14 cellular contexts compared by ENCODE assay signal in the genomic region with DNA sequence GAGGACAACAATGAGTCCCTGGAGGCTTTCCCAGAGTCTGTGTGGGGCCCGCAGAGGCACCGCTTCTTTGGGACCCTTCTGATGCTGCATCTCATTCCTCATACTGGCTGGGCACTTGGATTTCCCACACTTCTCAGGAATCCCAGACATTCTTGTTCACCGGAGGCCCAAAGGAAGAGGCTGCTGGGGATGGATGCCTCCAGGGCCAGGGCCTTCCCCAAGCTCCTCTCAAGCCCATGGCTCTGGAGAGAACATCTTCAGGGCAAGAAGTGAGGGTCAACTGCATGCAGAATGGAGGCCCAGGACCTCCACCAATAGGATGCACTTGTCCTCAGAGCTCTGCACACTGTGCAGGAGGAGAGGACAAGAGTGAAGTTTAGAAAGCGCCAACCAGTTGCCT. TPM values are rescaled to one million over a fixed set of nuclear protein-coding genes. Genes with fewer than 3 reads are reported as not detected.
DNase-seq lines count a peak whose midpoint lies in the region; ATAC-seq, FAIRE-seq and TF ChIP-seq lines count a peak whose summit lies in the region.
"Had no signal": no experiment of that assay in that cellular context is flagged by ENCODE, and none has a peak within 500 bp of the region (broad histone marks: within the 10 kb centered on the region; RNA-seq: fewer than 3 reads in every experiment).

No MANE protein-coding gene starts in this region.

- H3K4me1 ChIP-seq in GM23248 (ENCODE audit: insufficient read depth) (peaks cover 63% of the 10 kb centered on the region), astrocyte (ENCODE audit: insufficient read depth, low read length) (peaks cover 58% of the 10 kb centered on the region), lung (ENCODE audit: control insufficient read depth in 2 of 2, insufficient read depth in 2 of 2, low read length in 2 of 2) (peaks cover 49 to 51% of the 10 kb centered on the region in 2 donors), spleen (peaks cover 8 to 64% (median 22%) of the 10 kb centered on the region in 6 donors)

- no peaks in the 10 kb centered on the region for H3K27me3 ChIP-seq in GM23248 (replicated peaks; ENCODE audit: insufficient read depth)
- H3K27me3 ChIP-seq in astrocyte (ENCODE audit: insufficient read depth, low read length) = no peaks in the 10 kb centered on the region
- H3K27me3 ChIP-seq in lung (ENCODE audit: control insufficient read depth, insufficient read depth) = no peaks in the 10 kb centered on the region
- no peaks in the 10 kb centered on the region for H3K27me3 ChIP-seq in spleen (replicated peaks in 1 of 7)

- peak overlapping the region; percentile 84 for H3K27ac Mint-ChIP-seq in astrocyte (ENCODE audit: unreplicated experiment)
- H3K27ac Mint-ChIP-seq: activated T-cell treated with anti-CD3 and anti-CD28 coated beads, Interleukin-2, amount 50 U/mL, for 72 hours had no signal

- H2AFZ ChIP-seq in GM23248 = peak overlapping the region; percentile 30; the same call in 1 of the 2 replicates
- H2AFZ ChIP-seq in astrocyte (ENCODE audit: low read depth, low read length) = no peak overlapping the region

- ATAC-seq in lung (ENCODE audit: insufficient read depth, low FRiP score) (no peak), GM21825 (IDR thresholded peaks at IDR 0.05; ENCODE audit: unreplicated experiment) (no peak), GM21423 (IDR thresholded peaks at IDR 0.05; ENCODE audit: unreplicated experiment) (no peak)
- ATAC-seq: activated T-cell treated with anti-CD3 and anti-CD28 coated beads, Interleukin-2, amount 50 U/mL, for 72 hours; PC-3 had no signal

- H3K36me3 Mint-ChIP-seq in astrocyte (ENCODE audit: low read depth, unreplicated experiment) = peaks cover 28% of the 10 kb centered on the region

- FAIRE-seq in astrocyte (lab: Jason Lieb, UNC) = no peak

- H3K9me3 ChIP-seq in GM23248 (ENCODE audit: low read depth) = no peaks in the 10 kb centered on the region
- H3K9me3 ChIP-seq in astrocyte (ENCODE audit: insufficient read depth, low read depth, low read length) = no peaks in the 10 kb centered on the region
- H3K9me3 ChIP-seq in lung (ENCODE audit: control insufficient read depth in 2 of 2, insufficient read depth in 1 of 2, low read length in 1 of 2) = no peaks in the 10 kb centered on the region
- H3K9me3 ChIP-seq in spleen = no peaks in the 10 kb centered on the region

- H3K27me3 Mint-ChIP-seq in astrocyte (ENCODE audit: low read depth, unreplicated experiment) = no peaks in the 10 kb centered on the region

- H3K4me3 ChIP-seq in GM23248 = no peak overlapping the region
- no peak overlapping the region for H3K4me3 ChIP-seq in astrocyte (ENCODE audit: insufficient read depth, low read depth, low read length)
- H3K4me3 ChIP-seq in lung = no peak overlapping the region
- no peak overlapping the region for H3K4me3 ChIP-seq in spleen

- H4K20me1 ChIP-seq in GM23248 (ENCODE audit: insufficient read depth) = no peaks in the 10 kb centered on the region
- H4K20me1 ChIP-seq in astrocyte (ENCODE audit: insufficient read depth, low read length) = no peaks in the 10 kb centered on the region

- WGBS in GM23248 (ENCODE audit: low coverage in 1 of 2, low lambda C conversion rate in 2 of 2, missing lambda C conversion rate in 2 of 2), 2 experiments = 32 to 40% methylated on average over 4 of the region's 4 CpGs
- 76 to 92% methylated on average over 4 of the region's 4 CpGs for WGBS in lung, 2 donors
- WGBS in spleen, 5 donors = 84 to 93% (median 90%) methylated on average over 4 of the region's 4 CpGs

- intact Hi-C loops in spleen (cut with DNase I; ENCODE audit: low total_unique reads) = no loop called here

- no peak overlapping the region for H3K4me3 Mint-ChIP-seq in astrocyte (ENCODE audit: unreplicated experiment)
- H3K4me3 Mint-ChIP-seq: activated T-cell treated with anti-CD3 and anti-CD28 coated beads, Interleukin-2, amount 50 U/mL, for 72 hours had no signal

- H3K79me2 ChIP-seq in GM23248 (ENCODE audit: insufficient read depth) (no peaks in the 10 kb centered on the region), astrocyte (ENCODE audit: insufficient read depth, low read length) (peaks cover 27% of the 10 kb centered on the region)

- no peaks in the 10 kb centered on the region for H3K9me2 ChIP-seq in GM23248 (ENCODE audit: insufficient read depth)

- peaks cover 31% of the 10 kb centered on the region for H3F3A ChIP-seq in GM23248 (ENCODE audit: insufficient read depth)

- H3K9ac ChIP-seq in GM23248 (peak overlapping the region; percentile 5; the same call in 1 of the 2 replicates), astrocyte (ENCODE audit: low read length) (peak overlapping the region; percentile 61)
- H3K9ac ChIP-seq: KMS-11 had no signal

- no peak for TF ChIP-seq CTCF in astrocyte (IDR thresholded peaks at IDR 0.05; ENCODE audit: insufficient read depth, low read depth, low read length)
- no peak for TF ChIP-seq CTCF in lung (IDR thresholded peaks at IDR 0.05; ENCODE audit: control extremely low read depth, extremely low read depth)
- TF ChIP-seq CTCF in spleen (IDR thresholded peaks at IDR 0.05 in 8 of 11, conservative IDR thresholded peaks at IDR 0.05 in 3 of 11) = no peak

- DNase-seq in GM23248 (no peak), astrocyte (ENCODE audit: low read depth) (peak; percentile 55), lung (ENCODE audit: low spot score) (no peak), spleen (no peak), nucleus accumbens (lab: John Stamatoyannopoulos, UW) (no peak), NCI-H2227 treated with DMSO at 0.1 percent for 48 hours (lab: John Stamatoyannopoulos, UW) (no peak)
- DNase-seq: activated CD4-positive, CD25-positive, alpha-beta regulatory T cell treated with anti-CD3 and anti-CD28 coated beads, Interleukin-2, amount 50 U/mL, for 72 hours; activated T-cell treated with anti-CD3 and anti-CD28 coated beads, Interleukin-2, amount 50 U/mL, for 72 hours; NCI-H1417 treated with DMSO at 0.1 percent for 48 hours; PC-3 had no signal

- H3K27ac ChIP-seq in GM23248 = peak overlapping the region; percentile 59
- peak overlapping the region; percentile 73 for H3K27ac ChIP-seq in astrocyte (ENCODE audit: low read depth, low read length)
- H3K27ac ChIP-seq in lung (ENCODE audit: low read depth in 1 of 2, low read length in 1 of 2) = peak overlapping the region; percentile 82 to 86
- peak overlapping the region in 6 of 8 donors; percentile 7 to 58 (median 41) for H3K27ac ChIP-seq in spleen
- H3K27ac ChIP-seq: KMS-11 had no signal

- H3K36me3 ChIP-seq in GM23248 (ENCODE audit: low read depth) (no peaks in the 10 kb centered on the region), astrocyte (ENCODE audit: insufficient read depth, low read length) (no peaks in the 10 kb centered on the region), lung (ENCODE audit: control insufficient read depth in 2 of 2, insufficient read depth in 2 of 2, low read length in 2 of 2) (no peaks in the 10 kb centered on the region), spleen (no peaks in the 10 kb centered on the region)

- in situ Hi-C loops in GM23248 (cut with MboI) = no loop called here

- H3K9me3 Mint-ChIP-seq in astrocyte (ENCODE audit: unreplicated experiment) = no peaks in the 10 kb centered on the region
- H3K9me3 Mint-ChIP-seq: activated T-cell treated with anti-CD3 and anti-CD28 coated beads, Interleukin-2, amount 50 U/mL, for 72 hours had no signal

- H3K4me1 Mint-ChIP-seq in astrocyte (ENCODE audit: low read depth, unreplicated experiment) = peaks cover 59% of the 10 kb centered on the region

- TF ChIP-seq POLR2A in spleen (IDR thresholded peaks at IDR 0.05) = no peak

- H3K4me2 ChIP-seq in GM23248 (ENCODE audit: unreplicated experiment) (peak overlapping the region; percentile 42), astrocyte (ENCODE audit: low read length) (peak overlapping the region; percentile 50)
- H3K4me2 ChIP-seq: KMS-11 had no signal

RNA-seq across cellular contexts. Expression of gene DKK3, which starts 34.6 kb away (rescaled TPM):
- 189 and 225 TPM in 2 replicates for total RNA-seq in GM23248 (2014; rRNA removed; shearing (Covaris generic))
- 237 and 239 TPM in 2 replicates for polyA plus RNA-seq in GM23248 (2016; fragmentation: Nextera tagmentation; extraction: Ambion mirVana)
- 307 and 328 TPM in 2 replicates for total RNA-seq in astrocyte
- total RNA-seq in lung = 100 to 1,000 TPM; 115 to 121 TPM
- polyA plus RNA-seq in lung = 10 to 100 TPM; 45.3 to 74.4 TPM
- total RNA-seq in spleen = 100 to 1,000 TPM in 1 of 7 donors, 10 to 100 TPM in 6; 26.9 to 111 (median 53.2) TPM
- 10 to 100 TPM in 2 of 3 donors, 1 to 10 TPM in 1; 8.6 to 14.2 (median 12.3) TPM for polyA plus RNA-seq in spleen
- total RNA-seq: T-helper 1 cell treated with Interleukin-12 subunit alpha and Interleukin-12 subunit beta and Interleukin-4 antibody, amounts not matched to agents 30 ng/mL and 1 ng/mL, for 36 hours had no signal
